ENCODE assay signal across 10 cellular contexts in the genomic region with DNA sequence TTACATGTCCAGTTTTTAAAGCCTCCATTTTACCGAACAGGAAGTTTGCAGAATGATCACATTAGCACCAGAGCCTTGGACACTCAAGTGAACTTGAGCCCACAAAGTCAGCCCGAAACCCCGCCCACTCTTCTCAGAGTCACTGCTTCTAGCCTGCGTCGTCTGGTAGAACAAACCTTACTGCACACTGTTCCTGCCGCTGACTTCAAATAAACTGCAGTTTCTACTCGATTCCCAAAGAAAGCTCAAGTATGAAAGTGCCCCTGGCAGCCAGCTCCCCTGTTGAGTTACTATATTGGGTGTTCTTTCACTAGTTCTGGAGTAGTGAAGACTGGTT.
DNase-seq lines count a peak whose midpoint lies in the region; ATAC-seq and TF ChIP-seq lines count a peak whose summit lies in the region.
"Had no signal": no experiment of that assay in that cellular context is flagged by ENCODE, and none has a peak within 500 bp of the region (broad histone marks: within the 10 kb centered on the region; RNA-seq: fewer than 3 reads in every experiment).

No MANE protein-coding gene starts in this region.

- H3K9ac ChIP-seq in mesenchymal stem cell (ENCODE audit: low read length) = peak overlapping the region; percentile 93

- no peak overlapping the region for H4K91ac ChIP-seq in mesenchymal stem cell (ENCODE audit: low read length)

- no peak overlapping the region for H2BK120ac ChIP-seq in mesenchymal stem cell (ENCODE audit: low read depth, low read length)

- H3K36me3 ChIP-seq in mesenchymal stem cell (ENCODE audit: control insufficient read depth in 1 of 2, insufficient read depth in 2 of 2, low read depth in 1 of 2, low read length in 2 of 2) = peaks cover 4 to 11% of the 10 kb centered on the region in 2 experiments
- no peaks in the 10 kb centered on the region for H3K36me3 ChIP-seq in thyroid gland

- H3K4ac ChIP-seq in mesenchymal stem cell (ENCODE audit: low read depth in 1 of 2, low read length in 2 of 2) = no peak overlapping the region

- intact Hi-C loops in activated CD4-positive, alpha-beta T cell treated with anti-CD3 and anti-CD28 coated beads, Interleukin-2, amount 10 ng/mL, durations not matched to agents 24 days and 14 days (cut with micrococcal nuclease) = no loop called here
- intact Hi-C loops in thyroid gland (cut with DNase I) = no loop called here

- TF ChIP-seq POLR2A in thyroid gland (IDR thresholded peaks at IDR 0.05) = peak in 1 of 2 donors; percentile 44

- H3K4me3 Mint-ChIP-seq in activated CD4-positive, alpha-beta T cell treated with anti-CD3 and anti-CD28 coated beads, Interleukin-2, amount 10 ng/mL, durations not matched to agents 24 days and 14 days = no peak overlapping the region
- H3K4me3 Mint-ChIP-seq in chondrocyte (ENCODE audit: unreplicated experiment) = peak overlapping the region; percentile 49

- H3K36me3 Mint-ChIP-seq in activated CD4-positive, alpha-beta T cell treated with anti-CD3 and anti-CD28 coated beads, Interleukin-2, amount 10 ng/mL, durations not matched to agents 24 days and 14 days (ENCODE audit: low read depth) = peaks cover 19% of the 10 kb centered on the region
- peaks cover 4% of the 10 kb centered on the region for H3K36me3 Mint-ChIP-seq in chondrocyte (ENCODE audit: low read depth)

- peaks cover 40% of the 10 kb centered on the region for H3K79me1 ChIP-seq in mesenchymal stem cell (replicated peaks; ENCODE audit: low read length, poor library complexity, severe bottlenecking)

- no peaks in the 10 kb centered on the region for H3K9me3 Mint-ChIP-seq in activated CD4-positive, alpha-beta T cell treated with anti-CD3 and anti-CD28 coated beads, Interleukin-2, amount 10 ng/mL, durations not matched to agents 24 days and 14 days
- no peaks in the 10 kb centered on the region for H3K9me3 Mint-ChIP-seq in chondrocyte (ENCODE audit: low read depth)

- H3K4me1 ChIP-seq in mesenchymal stem cell (ENCODE audit: control insufficient read depth, insufficient read depth, low read depth, low read length) (peaks cover 5% of the 10 kb centered on the region), thyroid gland (peaks cover 11 to 22% of the 10 kb centered on the region in 2 donors)

- 77% methylated on average over 7 of the region's 7 CpGs for whole genome bisulfite sequencing in mesenchymal stem cell
- WGBS in thyroid gland, 2 donors = 23 to 27% methylated on average over 7 of the region's 7 CpGs

- H3K14ac ChIP-seq in mesenchymal stem cell (ENCODE audit: low read length in 2 of 2) = no peak overlapping the region

- no peaks in the 10 kb centered on the region for H3K9me3 ChIP-seq in mesenchymal stem cell (ENCODE audit: control insufficient read depth, low read length)
- no peaks in the 10 kb centered on the region for H3K9me3 ChIP-seq in thyroid gland

- no peak for TF ChIP-seq CTCF in chondrocyte (IDR thresholded peaks at IDR 0.05)
- TF ChIP-seq CTCF in thyroid gland (IDR thresholded peaks at IDR 0.05) = no peak

- no peak overlapping the region for H2BK12ac ChIP-seq in mesenchymal stem cell (ENCODE audit: low read length in 2 of 2)

- peaks cover 11% of the 10 kb centered on the region for H3K4me1 Mint-ChIP-seq in activated CD4-positive, alpha-beta T cell treated with anti-CD3 and anti-CD28 coated beads, Interleukin-2, amount 10 ng/mL, durations not matched to agents 24 days and 14 days
- peaks cover 33% of the 10 kb centered on the region for H3K4me1 Mint-ChIP-seq in chondrocyte (ENCODE audit: low read depth)

- H3K27me3 Mint-ChIP-seq in activated CD4-positive, alpha-beta T cell treated with anti-CD3 and anti-CD28 coated beads, Interleukin-2, amount 10 ng/mL, durations not matched to agents 24 days and 14 days = no peaks in the 10 kb centered on the region
- H3K27me3 Mint-ChIP-seq in chondrocyte (ENCODE audit: low read depth) = no peaks in the 10 kb centered on the region

- H3K4me3 ChIP-seq in mesenchymal stem cell (ENCODE audit: insufficient read depth in 1 of 2, low read depth in 1 of 2, low read length in 2 of 2) (peak overlapping the region in 1 of 2 experiments; percentile 71), thyroid gland (replicated peaks in 1 of 3) (no peak overlapping the region)

- H3K4me2 ChIP-seq in mesenchymal stem cell (ENCODE audit: low read length, poor library complexity, severe bottlenecking) = peak overlapping the region; percentile 36

- no peak overlapping the region for H3K23ac ChIP-seq in mesenchymal stem cell (ENCODE audit: low read length in 2 of 2)

- peak overlapping the region; percentile 15 for H3K27ac ChIP-seq in mesenchymal stem cell (ENCODE audit: low read length, poor library complexity, severe bottlenecking)
- peak overlapping the region; percentile 51 to 68 (median 67) for H3K27ac ChIP-seq in thyroid gland

- H2AFZ ChIP-seq in mesenchymal stem cell (ENCODE audit: low read depth, low read length) = no peak overlapping the region

- no peak overlapping the region for H2AK5ac ChIP-seq in mesenchymal stem cell (ENCODE audit: low read length, severe bottlenecking)

- H3K18ac ChIP-seq in mesenchymal stem cell (ENCODE audit: low read depth in 1 of 2, low read length in 2 of 2) = no peak overlapping the region

- no peak for DNase-seq in activated CD4-positive, alpha-beta T cell treated with anti-CD3 and anti-CD28 coated beads, Interleukin-2, amount 10 ng/mL, durations not matched to agents 24 days and 14 days
- no peak for DNase-seq in activated CD4-positive, alpha-beta T cell treated with anti-CD3 and anti-CD28 coated beads, Interleukin-2, amount 50 U/mL, for 1 hour
- no peak for DNase-seq in chondrocyte (ENCODE audit: low spot score)
- peak; percentile 55 for DNase-seq in mesenchymal stem cell
- peak; percentile 90 to 92 for DNase-seq in thyroid gland
- no peak for DNase-seq in mesenteric fat pad (ENCODE audit: low spot score)
- no peak for DNase-seq in SKM-1 treated with dmso at 0.1 percent for 144 hours (lab: John Stamatoyannopoulos, UW; ENCODE audit: unreplicated experiment)
- DNase-seq: NCI-H1930; stimulated activated CD4-positive, alpha-beta T cell treated with anti-CD3 and anti-CD28 coated beads, Interleukin-4, amount 100 ng/mL, for 4 hours had no signal

- ATAC-seq in GM21423 (IDR thresholded peaks at IDR 0.05; ENCODE audit: unreplicated experiment) = no peak

- no peak overlapping the region for H2BK5ac ChIP-seq in mesenchymal stem cell (ENCODE audit: low read depth, low read length, poor library complexity, severe bottlenecking)

- H3K27me3 ChIP-seq in mesenchymal stem cell (ENCODE audit: control insufficient read depth in 1 of 2, insufficient read depth in 1 of 2, low read length in 2 of 2) = no peaks in the 10 kb centered on the region
- H3K27me3 ChIP-seq in thyroid gland = no peaks in the 10 kb centered on the region

- H3K27ac Mint-ChIP-seq in activated CD4-positive, alpha-beta T cell treated with anti-CD3 and anti-CD28 coated beads, Interleukin-2, amount 10 ng/mL, durations not matched to agents 24 days and 14 days = peak overlapping the region; percentile 81
- peak overlapping the region; percentile 82 for H3K27ac Mint-ChIP-seq in chondrocyte (ENCODE audit: unreplicated experiment)

- H2BK15ac ChIP-seq in mesenchymal stem cell (ENCODE audit: low read depth, poor library complexity, severe bottlenecking) = no peak overlapping the region

- no peak overlapping the region for H4K8ac ChIP-seq in mesenchymal stem cell (ENCODE audit: low read length)

Comparison
In these comparisons a context has a peak if more than half of its experiments do, and no peak if none do; other contexts are left out.
1. DNase-seq: peak in mesenchymal stem cell (single experiment) and thyroid gland (2 of 2); none in activated CD4-positive, alpha-beta T cell treated with anti-CD3 and anti-CD28 coated beads, Interleukin-2, amount 10 ng/mL, durations not matched to agents 24 days and 14 days (single experiment), activated CD4-positive, alpha-beta T cell treated with anti-CD3 and anti-CD28 coated beads, Interleukin-2, amount 50 U/mL, for 1 hour (single experiment), chondrocyte (single experiment), mesenteric fat pad (single experiment) and SKM-1 treated with dmso at 0.1 percent for 144 hours (single experiment).